14 cellular contexts compared by ENCODE assay signal in the genomic region with DNA sequence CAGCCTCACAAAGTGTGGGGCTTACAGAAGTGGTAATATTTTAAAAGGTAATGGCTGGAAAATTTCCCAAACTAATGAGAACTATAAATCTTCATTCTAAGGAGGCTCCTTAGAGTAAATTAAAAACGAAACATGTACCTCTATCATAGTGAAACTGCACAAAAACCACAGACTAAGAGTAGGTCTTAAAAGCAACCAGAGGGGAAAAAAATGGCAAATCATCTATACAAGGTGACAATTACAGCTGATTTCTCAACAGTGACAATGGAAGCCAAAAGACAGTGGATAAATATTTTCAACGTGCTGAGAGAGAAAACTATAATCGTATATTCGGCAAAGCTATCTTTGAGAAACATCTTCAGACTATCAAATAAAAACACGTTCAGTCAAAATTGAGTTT. TPM values are rescaled to one million over a fixed set of nuclear protein-coding genes. Genes with fewer than 3 reads are reported as not detected.
DNase-seq lines count a peak whose midpoint lies in the region; ATAC-seq and TF ChIP-seq lines count a peak whose summit lies in the region.
"Had no signal": no experiment of that assay in that cellular context is flagged by ENCODE, and none has a peak within 500 bp of the region (broad histone marks: within the 10 kb centered on the region; RNA-seq: fewer than 3 reads in every experiment).

No MANE protein-coding gene starts in this region.

- CTCF ChIA-PET in activated CD4-positive, alpha-beta T cell treated with anti-CD3 and anti-CD28 coated beads, Interleukin-2, amount 10 ng/mL, durations not matched to agents 7 days and 5 days (lab: Charles Lee), result interaction anchor here (0.6 kb wide), 1 partner anchor 811 kb away, joined by 3 read pairs; no protein-coding TSS in a partner anchor

- H3K36me3 ChIP-seq in prostate gland, result no peaks in the 10 kb centered on the region

- H3K9me3 ChIP-seq in prostate gland, result no peaks in the 10 kb centered on the region

- ATAC-seq in GM21619 (IDR thresholded peaks at IDR 0.05; ENCODE audit: unreplicated experiment) (peak; percentile 74), HG03460 (IDR thresholded peaks at IDR 0.05; ENCODE audit: unreplicated experiment) (peak; percentile 85)
- peak; percentile 84 to 95 for ATAC-seq in stimulated activated naive B cell treated with anti-CD40 and anti-IgM and Interleukin-4, amounts not matched to agents 10 μg/mL and 1 μg/mL and 100 μg/mL, for 72 hours (replicated peaks)
- ATAC-seq: A549 had no signal

- 94% methylated on average over 5 of the region's 5 CpGs for WGBS in prostate gland

- no peak for DNase-seq in activated CD4-positive, alpha-beta T cell treated with anti-CD3 and anti-CD28 coated beads, Interleukin-2, amount 10 ng/mL, durations not matched to agents 7 days and 5 days
- no peak for DNase-seq in activated CD4-positive, alpha-beta T cell treated with anti-CD3 and anti-CD28 coated beads for 1 hour
- no peak for DNase-seq in stimulated activated naive B cell treated with anti-CD40 and anti-IgM and Interleukin-4, amounts not matched to agents 10 μg/mL and 1 μg/mL and 100 μg/mL, for 72 hours
- DNase-seq in prostate gland (ENCODE audit: low spot score) (no peak), cerebellar cortex (ENCODE audit: low spot score) (no peak), NCI-H1930 (lab: John Stamatoyannopoulos, UW) (no peak)
- DNase-seq: activated CD4-positive, alpha-beta memory T cell treated with anti-CD3 and anti-CD28 coated beads, Interleukin-2, amount 10 ng/mL, durations not matched to agents 7 days and 5 days; effector memory CD4-positive, alpha-beta T cell; NCI-H1436 treated with DMSO at 0.1 percent for 48 hours; stimulated activated CD4-positive, alpha-beta T cell treated with anti-CD3 and anti-CD28 coated beads, Interleukin-15, amount 100 ng/mL, for 24 hours; SW 1271 had no signal

- H3K27me3 Mint-ChIP-seq in activated CD4-positive, alpha-beta T cell treated with anti-CD3 and anti-CD28 coated beads, Interleukin-2, amount 10 ng/mL, durations not matched to agents 7 days and 5 days, result no peaks in the 10 kb centered on the region
- peaks cover 0 to 4% of the 10 kb centered on the region in 2 donors for H3K27me3 Mint-ChIP-seq in stimulated activated naive B cell treated with anti-CD40 and anti-IgM and Interleukin-4, amounts not matched to agents 10 μg/mL and 1 μg/mL and 100 μg/mL, for 72 hours

- no peak overlapping the region for H3K4me3 ChIP-seq in prostate gland
- H3K4me3 ChIP-seq: A549 had no signal

- TF ChIP-seq POLR2A in prostate gland (IDR thresholded peaks at IDR 0.05), result no peak

- peaks cover 21% of the 10 kb centered on the region for H3K4me1 Mint-ChIP-seq in activated CD4-positive, alpha-beta T cell treated with anti-CD3 and anti-CD28 coated beads, Interleukin-2, amount 10 ng/mL, durations not matched to agents 7 days and 5 days
- H3K4me1 Mint-ChIP-seq in stimulated activated naive B cell treated with anti-CD40 and anti-IgM and Interleukin-4, amounts not matched to agents 10 μg/mL and 1 μg/mL and 100 μg/mL, for 72 hours, result peaks cover 13 to 14% of the 10 kb centered on the region in 2 donors

- H3K9me3 Mint-ChIP-seq in activated CD4-positive, alpha-beta T cell treated with anti-CD3 and anti-CD28 coated beads, Interleukin-2, amount 10 ng/mL, durations not matched to agents 7 days and 5 days, result peaks cover 38% of the 10 kb centered on the region
- H3K9me3 Mint-ChIP-seq in stimulated activated naive B cell treated with anti-CD40 and anti-IgM and Interleukin-4, amounts not matched to agents 10 μg/mL and 1 μg/mL and 100 μg/mL, for 72 hours, result peaks cover 3 to 8% of the 10 kb centered on the region in 2 donors

- H3K36me3 Mint-ChIP-seq in activated CD4-positive, alpha-beta T cell treated with anti-CD3 and anti-CD28 coated beads, Interleukin-2, amount 10 ng/mL, durations not matched to agents 7 days and 5 days (ENCODE audit: low read depth), result peaks cover 48% of the 10 kb centered on the region
- peaks cover 4 to 12% of the 10 kb centered on the region in 2 donors for H3K36me3 Mint-ChIP-seq in stimulated activated naive B cell treated with anti-CD40 and anti-IgM and Interleukin-4, amounts not matched to agents 10 μg/mL and 1 μg/mL and 100 μg/mL, for 72 hours

- POLR2A ChIA-PET in activated CD4-positive, alpha-beta T cell treated with anti-CD3 and anti-CD28 coated beads, Interleukin-2, amount 10 ng/mL, durations not matched to agents 7 days and 5 days (lab: Charles Lee), result interaction anchor here (0.9 kb wide), 1 partner anchor 11 kb away, joined by 3 read pairs; no protein-coding TSS in a partner anchor

- intact Hi-C loops in prostate gland (cut with DNase I), result no loop called here

- no peak overlapping the region for H3K4me3 Mint-ChIP-seq in activated CD4-positive, alpha-beta T cell treated with anti-CD3 and anti-CD28 coated beads, Interleukin-2, amount 10 ng/mL, durations not matched to agents 7 days and 5 days
- H3K4me3 Mint-ChIP-seq in stimulated activated naive B cell treated with anti-CD40 and anti-IgM and Interleukin-4, amounts not matched to agents 10 μg/mL and 1 μg/mL and 100 μg/mL, for 72 hours, result no peak overlapping the region
- H3K4me3 Mint-ChIP-seq: activated CD4-positive, alpha-beta memory T cell treated with anti-CD3 and anti-CD28 coated beads, Interleukin-2, amount 10 ng/mL, durations not matched to agents 7 days and 5 days had no signal

- no peak for TF ChIP-seq CTCF in prostate gland (IDR thresholded peaks at IDR 0.05)

- no peaks in the 10 kb centered on the region for H3K4me1 ChIP-seq in prostate gland (replicated peaks)

- no peak overlapping the region for H3K27ac ChIP-seq in prostate gland
- H3K27ac ChIP-seq: A549 had no signal

- H3K27ac Mint-ChIP-seq in activated CD4-positive, alpha-beta T cell treated with anti-CD3 and anti-CD28 coated beads, Interleukin-2, amount 10 ng/mL, durations not matched to agents 7 days and 5 days, result peak overlapping the region; percentile 2
- peak overlapping the region; percentile 82 for H3K27ac Mint-ChIP-seq in stimulated activated naive B cell treated with anti-CD40 and anti-IgM and Interleukin-4, amounts not matched to agents 10 μg/mL and 1 μg/mL and 100 μg/mL, for 72 hours
- H3K27ac Mint-ChIP-seq: activated CD4-positive, alpha-beta memory T cell treated with anti-CD3 and anti-CD28 coated beads, Interleukin-2, amount 10 ng/mL, durations not matched to agents 7 days and 5 days had no signal

- H3K27me3 ChIP-seq in prostate gland (replicated peaks; ENCODE audit: insufficient read depth), result no peaks in the 10 kb centered on the region

RNA-seq across cellular contexts. Expression of a gene that starts 20.6 kb away (rescaled TPM):
- total RNA-seq in activated CD4-positive, alpha-beta T cell treated with anti-CD3 and anti-CD28 coated beads, Interleukin-2, amount 10 ng/mL, durations not matched to agents 7 days and 5 days, result 10 to 100 TPM; 26.6 to 30.4 TPM
- total RNA-seq in prostate gland, result 100 to 1,000 TPM in 1 of 2 donors, 10 to 100 TPM in 1; 27.5 to 130 TPM
